ENCODE assay signal across 1 cellular context in the genomic region with DNA sequence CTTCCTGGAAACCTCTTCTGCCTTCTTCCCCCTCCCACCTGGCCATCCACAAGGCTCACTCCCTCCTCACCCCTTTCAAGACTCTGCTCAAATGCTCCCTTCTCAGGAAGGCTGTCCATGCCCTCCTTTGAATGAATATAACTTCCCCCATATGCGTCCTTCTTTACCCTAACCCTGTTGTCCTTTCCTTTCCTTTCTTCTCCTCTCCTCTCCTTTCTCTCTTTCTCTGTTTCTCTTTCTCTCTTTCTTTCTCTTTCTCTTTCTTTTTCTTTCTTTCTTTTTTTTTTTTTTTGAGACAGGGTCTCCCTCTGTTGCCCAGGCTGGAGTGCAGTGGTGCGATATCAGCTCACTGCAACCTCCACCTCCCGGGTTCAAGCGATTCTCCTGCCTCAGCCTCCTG. TPM values are rescaled to one million over a fixed set of nuclear protein-coding genes. Genes with fewer than 3 reads are reported as not detected.
"Had no signal": no experiment of that assay in that cellular context is flagged by ENCODE, and none has a peak within 500 bp of the region (broad histone marks: within the 10 kb centered on the region; RNA-seq: fewer than 3 reads in every experiment).

No MANE protein-coding gene starts in this region.

RNA-seq across cellular contexts. Expression of gene EHD2, which starts 15.1 kb away (rescaled TPM):
- polyA plus RNA-seq: naive thymus-derived CD4-positive, alpha-beta T cell had no signal
